Comparison of ENCODE assay signal across 1 cellular context in the genomic region with DNA sequence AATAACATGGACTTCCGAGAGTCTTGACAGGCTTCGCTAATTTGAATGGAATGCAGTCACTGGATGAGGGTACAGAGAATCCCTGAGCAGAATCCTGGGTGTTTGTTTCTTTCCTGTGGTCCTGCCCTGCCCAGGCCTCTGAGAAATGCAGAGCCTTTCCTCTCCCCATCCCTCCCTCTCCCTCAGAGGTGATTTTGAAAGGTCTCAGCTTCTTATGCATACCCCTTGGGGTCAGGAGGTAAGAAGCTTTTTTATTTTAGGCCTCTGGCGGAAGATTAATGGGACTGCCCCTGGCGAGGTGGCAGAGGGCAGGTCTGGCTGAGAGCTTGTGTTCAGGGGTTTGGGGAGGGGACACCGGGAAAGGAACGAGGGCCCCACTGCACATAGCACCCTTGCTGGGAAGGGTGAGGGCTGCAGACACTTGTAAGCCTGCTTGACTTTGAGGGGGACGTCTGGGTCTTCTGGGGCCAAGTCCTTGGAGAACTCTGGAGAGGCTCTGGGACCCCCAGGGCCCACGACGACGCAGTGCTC.
TF ChIP-seq lines count a peak whose summit lies in the region.

No MANE protein-coding gene starts in this region.

TF ChIP-seq in IMR-90, 13 proteins besides CTCF, POLR2A, EP300 and RAD21:
- TF ChIP-seq CHD1 (IDR thresholded peaks at IDR 0.05; ENCODE audit: low read depth, low read length) = no peak
- TF ChIP-seq RCOR1 (IDR thresholded peaks at IDR 0.05; ENCODE audit: insufficient replicate concordance, low read length) = no peak
- TF ChIP-seq MAFK (IDR thresholded peaks at IDR 0.05; ENCODE audit: low read depth, low read length) = no peak
- TF ChIP-seq FOS (IDR thresholded peaks at IDR 0.05; ENCODE audit: low read depth, low read length) = no peak
- TF ChIP-seq USF2 (IDR thresholded peaks at IDR 0.05; ENCODE audit: low read depth, low read length) = no peak
- no peak for TF ChIP-seq SMC3 (IDR thresholded peaks at IDR 0.05; ENCODE audit: low read depth, low read length)
- no peak for TF ChIP-seq RFX5 (IDR thresholded peaks at IDR 0.05; ENCODE audit: low read depth, low read length)
- no peak for TF ChIP-seq ELK1 (IDR thresholded peaks at IDR 0.05; ENCODE audit: borderline replicate concordance, low read depth, low read length)
- TF ChIP-seq MXI1 (IDR thresholded peaks at IDR 0.05; ENCODE audit: borderline replicate concordance, low read depth, low read length) = no peak
- no peak for TF ChIP-seq CEBPB (IDR thresholded peaks at IDR 0.05; ENCODE audit: low read depth, low read length)
- no peak for TF ChIP-seq NFE2L2 (IDR thresholded peaks at IDR 0.05; ENCODE audit: low read depth, low read length)
- TF ChIP-seq MAZ (IDR thresholded peaks at IDR 0.05; ENCODE audit: borderline replicate concordance, low read depth, low read length) = no peak
- TF ChIP-seq BHLHE40 (IDR thresholded peaks at IDR 0.05; ENCODE audit: low read depth, low read length) = no peak
